ENCODE assay signal across 1 cellular context in the genomic region with DNA sequence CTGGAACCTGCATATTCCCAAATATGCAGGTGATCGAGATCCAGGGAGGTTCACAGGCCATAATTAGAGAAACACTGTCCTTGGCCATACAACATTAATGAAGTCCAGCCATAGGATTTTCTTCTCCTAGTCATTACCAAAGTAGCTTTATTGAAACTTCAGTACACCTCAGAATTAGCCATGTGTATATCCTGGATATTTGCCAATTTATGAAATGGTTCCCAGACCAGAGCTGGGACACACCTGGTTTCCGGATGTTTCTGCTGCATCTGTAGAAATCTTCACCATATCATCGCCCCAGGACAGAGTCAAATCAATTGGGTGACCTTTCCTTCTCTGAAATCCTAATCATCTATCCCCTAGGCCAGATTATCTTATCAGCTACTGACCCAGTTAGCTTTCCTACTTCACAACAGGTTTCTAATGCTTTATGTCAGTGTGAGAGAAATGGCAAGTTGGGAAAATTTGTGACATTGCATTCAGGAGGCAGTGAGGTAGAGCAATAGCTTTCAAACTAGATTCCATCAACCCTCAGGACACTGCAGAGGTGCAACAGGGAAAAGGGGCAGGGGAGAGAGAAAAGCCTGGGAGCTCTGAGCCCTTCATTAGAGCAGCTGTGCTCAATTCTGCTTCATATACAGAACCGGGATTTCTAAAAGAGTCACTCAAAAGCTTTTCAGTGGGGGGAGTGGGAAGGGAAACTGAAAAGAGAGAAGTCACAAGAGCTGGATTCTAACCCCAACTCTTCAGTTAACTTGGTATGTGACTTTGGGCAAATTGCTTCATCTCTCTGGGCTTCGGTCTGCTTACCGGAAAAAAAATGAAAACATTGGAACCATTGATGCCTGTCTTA.
TF ChIP-seq lines count a peak whose summit lies in the region.

No MANE protein-coding gene starts in this region.

TF ChIP-seq in GM23338, 12 proteins besides CTCF, POLR2A, EP300 and RAD21 (continued from another document):
- no peak for TF ChIP-seq CREB1 (CRISPR knock-in tag; IDR thresholded peaks at IDR 0.05; ENCODE audit: low read depth)
- TF ChIP-seq JUNB (IDR thresholded peaks at IDR 0.05; ENCODE audit: unreplicated experiment): no peak
- TF ChIP-seq ZNF331 (CRISPR knock-in tag; IDR thresholded peaks at IDR 0.05; ENCODE audit: low read depth): no peak
- TF ChIP-seq EZH2 (IDR thresholded peaks at IDR 0.05; ENCODE audit: low read depth, unreplicated experiment): no peak
